31 cellular contexts compared by ENCODE assay signal in the genomic region with DNA sequence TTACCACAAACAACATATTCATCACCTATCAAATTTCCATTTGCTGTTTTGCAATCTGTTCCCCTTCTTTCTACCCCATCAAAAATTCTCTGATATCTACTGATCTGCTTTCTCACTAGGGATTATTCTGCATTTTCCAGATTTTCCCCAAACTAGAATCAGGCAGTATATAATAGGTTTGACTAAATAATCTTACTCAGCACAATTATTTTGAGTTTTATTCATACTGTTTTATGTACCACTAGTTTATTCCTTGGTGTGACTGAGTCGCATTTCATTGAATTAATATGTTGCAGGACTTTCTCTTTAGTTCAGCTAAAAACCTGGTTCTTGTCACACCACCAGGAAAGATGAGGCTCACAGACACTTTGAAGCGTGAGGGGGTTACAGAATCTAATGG.
"Had no signal": no experiment of that assay in that cellular context is flagged by ENCODE, and none has a peak within 500 bp of the region (broad histone marks: within the 10 kb centered on the region; RNA-seq: fewer than 3 reads in every experiment).

No MANE protein-coding gene starts in this region.

- H3K4me3 Mint-ChIP-seq: natural killer cell; nephron; neural progenitor cell; stimulated activated memory B cell treated with anti-CD40 and anti-IgM and Interleukin-4, amounts not matched to agents 10 μg/mL and 1 μg/mL and 100 μg/mL, for 72 hours; stimulated activated naive CD8-positive, alpha-beta T cell treated with anti-CD3 and anti-CD28 coated beads, Interleukin-15, amount 100 ng/mL, for 72 hours; type B pancreatic cell had no signal

- H3K9ac ChIP-seq: neural progenitor cell, parathyroid adenoma had no signal

- H3K27me3 ChIP-seq: neural progenitor cell, ovary, spleen, suprapubic skin, testis, tibial artery, transverse colon, upper lobe of right lung, uterus had no signal

- H3K4me3 ChIP-seq: neural progenitor cell, ovary, psoas muscle, skin epidermis, smooth muscle cell, spleen, suprapubic skin, testis, tibial artery, transverse colon, upper lobe of right lung, uterus had no signal

- H3K9me3 ChIP-seq: ovary, testis, upper lobe of right lung, uterus had no signal

- H3K4me1 Mint-ChIP-seq: natural killer cell; nephron; neural progenitor cell; stimulated activated memory B cell treated with anti-CD40 and anti-IgM and Interleukin-4, amounts not matched to agents 10 μg/mL and 1 μg/mL and 100 μg/mL, for 72 hours; stimulated activated naive CD8-positive, alpha-beta T cell treated with anti-CD3 and anti-CD28 coated beads, Interleukin-15, amount 100 ng/mL, for 72 hours had no signal

- H3K4me2 ChIP-seq: neural progenitor cell, smooth muscle cell had no signal

- H3K4me1 ChIP-seq: neural progenitor cell, parathyroid adenoma, psoas muscle, spleen, suprapubic skin, testis, tibial artery, transverse colon, upper lobe of right lung, uterus had no signal

- H3K27ac ChIP-seq: neural progenitor cell, ovary, parathyroid adenoma, psoas muscle, skin epidermis, spleen, suprapubic skin, testis, tibial artery, transverse colon, upper lobe of right lung, uterus had no signal

- H2AFZ ChIP-seq: neural progenitor cell, parathyroid adenoma had no signal

- H3K27me3 Mint-ChIP-seq: progenitor cell of endocrine pancreas; stimulated activated memory B cell treated with anti-CD40 and anti-IgM and Interleukin-4, amounts not matched to agents 10 μg/mL and 1 μg/mL and 100 μg/mL, for 72 hours; stimulated activated naive CD8-positive, alpha-beta T cell treated with anti-CD3 and anti-CD28 coated beads, Interleukin-15, amount 100 ng/mL, for 72 hours; type B pancreatic cell had no signal

- ATAC-seq: natural killer cell; psoas muscle; right cardiac atrium; sciatic nerve; stimulated activated memory B cell treated with anti-CD40 and anti-IgM and Interleukin-4, amounts not matched to agents 10 μg/mL and 1 μg/mL and 100 μg/mL, for 72 hours; stimulated activated naive CD8-positive, alpha-beta T cell treated with anti-CD3 and anti-CD28 coated beads, Interleukin-15, amount 100 ng/mL, for 72 hours; stimulated activated naive CD8-positive, alpha-beta T cell treated with anti-CD3 and anti-CD28 coated beads, Interleukin-15, Interleukin-2, amounts not matched to agents 100 U/mL and 50 U/mL, for 24 hours; upper lobe of right lung had no signal

- H3K36me3 ChIP-seq: neural progenitor cell, ovary, spleen, suprapubic skin, tibial artery, transverse colon, upper lobe of right lung, uterus had no signal

- H3K79me2 ChIP-seq: parathyroid adenoma had no signal

- H3K27ac Mint-ChIP-seq: natural killer cell; nephron; neural progenitor cell; progenitor cell of endocrine pancreas; stimulated activated memory B cell treated with anti-CD40 and anti-IgM and Interleukin-4, amounts not matched to agents 10 μg/mL and 1 μg/mL and 100 μg/mL, for 72 hours; stimulated activated naive CD8-positive, alpha-beta T cell treated with anti-CD3 and anti-CD28 coated beads, Interleukin-15, amount 100 ng/mL, for 72 hours; type B pancreatic cell had no signal

- DNase-seq: natural killer cell; occipital lobe; ovary; posterior cingulate gyrus; psoas muscle; right cardiac atrium; spleen; stimulated activated CD4-positive, alpha-beta T cell treated with anti-CD3 and anti-CD28 coated beads, Interleukin-12 subunit alpha, Interleukin-12 subunit beta, amount 100 ng/mL, for 4 hours; stimulated activated CD4-positive, alpha-beta T cell treated with anti-CD3 and anti-CD28 coated beads, Interleukin-1b, Interleukin-23, amount 100 ng/mL, for 48 hours; stimulated activated CD4-positive, alpha-beta T cell treated with anti-CD3 and anti-CD28 coated beads, Interleukin-4, amount 100 ng/mL, for 1 hour; stimulated activated CD4-positive, alpha-beta T cell treated with anti-CD3 and anti-CD28 coated beads, Interleukin-4, amount 100 ng/mL, for 4 hours; stimulated activated CD8-positive, alpha-beta memory T cell treated with anti-CD3 and anti-CD28 coated beads, Interleukin-4, amount 100 ng/mL, for 48 hours; stimulated activated naive CD4-positive, alpha-beta T cell; stimulated activated naive CD8-positive, alpha-beta T cell treated with anti-CD3 and anti-CD28 coated beads, Interleukin-15, amount 100 ng/mL, for 72 hours; stimulated activated naive CD8-positive, alpha-beta T cell treated with anti-CD3 and anti-CD28 coated beads, Interleukin-15, Interleukin-2, amounts not matched to agents 100 U/mL and 50 U/mL, for 24 hours; substantia nigra; testis; tibial artery; transverse colon; upper lobe of right lung; uterus had no signal

- H3K36me3 Mint-ChIP-seq: neural progenitor cell; stimulated activated memory B cell treated with anti-CD40 and anti-IgM and Interleukin-4, amounts not matched to agents 10 μg/mL and 1 μg/mL and 100 μg/mL, for 72 hours; type B pancreatic cell had no signal
